ENCODE assay signal across 23 cellular contexts in genomic region chr11:74521666-74522252, GRCh38. TPM values are rescaled to one million over a fixed set of nuclear protein-coding genes. Genes with fewer than 3 reads are reported as not detected.
DNase-seq lines count a peak whose midpoint lies in the region; ATAC-seq and TF ChIP-seq lines count a peak whose summit lies in the region.
"Had no signal": no experiment of that assay in that cellular context is flagged by ENCODE, and none has a peak within 500 bp of the region (broad histone marks: within the 10 kb centered on the region; RNA-seq: fewer than 3 reads in every experiment).

No MANE protein-coding gene starts in this region.

- H3K27me3 Mint-ChIP-seq in activated CD4-positive, alpha-beta T cell treated with anti-CD3 and anti-CD28 coated beads, Interleukin-2, amount 10 ng/mL, durations not matched to agents 24 days and 14 days, result peaks cover 18% of the 10 kb centered on the region
- H3K27me3 Mint-ChIP-seq in stimulated activated naive CD8-positive, alpha-beta T cell treated with anti-CD3 and anti-CD28 coated beads, Interleukin-15, amount 100 ng/mL, for 72 hours, result peaks cover 15% of the 10 kb centered on the region

- peaks cover 5% of the 10 kb centered on the region for H3K9me3 Mint-ChIP-seq in activated CD4-positive, alpha-beta T cell treated with anti-CD3 and anti-CD28 coated beads, Interleukin-2, amount 10 ng/mL, durations not matched to agents 24 days and 14 days
- H3K9me3 Mint-ChIP-seq in stimulated activated naive CD8-positive, alpha-beta T cell treated with anti-CD3 and anti-CD28 coated beads, Interleukin-15, amount 100 ng/mL, for 72 hours, result peaks cover 0 to 7% of the 10 kb centered on the region in 2 donors
- H3K9me3 Mint-ChIP-seq: GM23338, HFFc6 had no signal

- TF ChIP-seq POLR2A in body of pancreas (IDR thresholded peaks at IDR 0.05), result no peak

- no peak overlapping the region for H4K91ac ChIP-seq in trophoblast cell (ENCODE audit: low read depth, low read length)

- peaks cover 2% of the 10 kb centered on the region for H3K79me2 ChIP-seq in trophoblast cell (ENCODE audit: control insufficient read depth, insufficient read depth, low read length, poor library complexity)

- no peak overlapping the region for H3K4me2 ChIP-seq in trophoblast cell (ENCODE audit: low read length)
- H3K4me2 ChIP-seq: BLaER1, GM23338 had no signal

- no peak overlapping the region for H3K4ac ChIP-seq in trophoblast cell (ENCODE audit: low read depth, low read length)

- DNase-seq in activated CD4-positive, alpha-beta T cell treated with anti-CD3 and anti-CD28 coated beads, Interleukin-2, amount 10 ng/mL, durations not matched to agents 24 days and 14 days, result peak; percentile 48
- DNase-seq in activated CD4-positive, alpha-beta T cell treated with anti-CD3 and anti-CD28 coated beads for 48 hours, result no peak
- DNase-seq in body of pancreas, result no peak
- no peak for DNase-seq in trophoblast cell
- no peak for DNase-seq in stimulated activated naive CD8-positive, alpha-beta T cell treated with anti-CD3 and anti-CD28 coated beads, Interleukin-15, amount 100 ng/mL, for 72 hours
- DNase-seq: CD4-positive, CD25-positive, alpha-beta regulatory T cell; CD8-positive, alpha-beta memory T cell; DMS 273 treated with DMSO at 0.1 percent for 48 hours; DMS79; EL; GDM1; H9; HFFc6 had no signal

- no peak overlapping the region for H3K14ac ChIP-seq in trophoblast cell (ENCODE audit: low read length)

- H3K4me1 ChIP-seq in HEK293 (ENCODE audit: control insufficient read depth, insufficient read depth, low read length) (0 out of 2 replicates have a peak, but pooled peaks cover 2% of the 10 kb centered on the region), body of pancreas (no peaks in the 10 kb centered on the region), trophoblast cell (ENCODE audit: control insufficient read depth in 1 of 2, insufficient read depth in 2 of 2, low read length in 2 of 2) (peaks cover 6 to 9% of the 10 kb centered on the region in 2 experiments)
- H3K4me1 ChIP-seq: BLaER1 had no signal

- CTCF ChIA-PET in HEK293 (lab: Yijun Ruan, JAX), result interaction anchor here (0.6 kb wide), 1 partner anchor 17 kb away, joined by 3 read pairs; no protein-coding TSS in a partner anchor

- no peak overlapping the region for H2BK12ac ChIP-seq in trophoblast cell (ENCODE audit: low read length)

- intact Hi-C loops in activated CD4-positive, alpha-beta T cell treated with anti-CD3 and anti-CD28 coated beads, Interleukin-2, amount 10 ng/mL, durations not matched to agents 24 days and 14 days (cut with micrococcal nuclease), result no loop called here
- intact Hi-C loops in body of pancreas (cut with DNase I), result no loop called here

- no peak overlapping the region for H3K18ac ChIP-seq in trophoblast cell (ENCODE audit: low read length)

- H3K36me3 Mint-ChIP-seq in activated CD4-positive, alpha-beta T cell treated with anti-CD3 and anti-CD28 coated beads, Interleukin-2, amount 10 ng/mL, durations not matched to agents 24 days and 14 days (ENCODE audit: low read depth), result no peaks in the 10 kb centered on the region
- H3K36me3 Mint-ChIP-seq: CD4-positive, CD25-positive, alpha-beta regulatory T cell; CD8-positive, alpha-beta memory T cell had no signal

- no peaks in the 10 kb centered on the region for H3K4me1 Mint-ChIP-seq in activated CD4-positive, alpha-beta T cell treated with anti-CD3 and anti-CD28 coated beads, Interleukin-2, amount 10 ng/mL, durations not matched to agents 24 days and 14 days
- H3K4me1 Mint-ChIP-seq in stimulated activated naive CD8-positive, alpha-beta T cell treated with anti-CD3 and anti-CD28 coated beads, Interleukin-15, amount 100 ng/mL, for 72 hours, result no peaks in the 10 kb centered on the region
- H3K4me1 Mint-ChIP-seq: B cell; CD4-positive, CD25-positive, alpha-beta regulatory T cell; CD8-positive, alpha-beta memory T cell; GM23338; H9 had no signal

- peak; percentile 15 for ATAC-seq in body of pancreas
- ATAC-seq in HG02588 (IDR thresholded peaks at IDR 0.05; ENCODE audit: unreplicated experiment), result no peak
- no peak for ATAC-seq in GM18909 (IDR thresholded peaks at IDR 0.05; ENCODE audit: poor library complexity, unreplicated experiment)
- ATAC-seq in stimulated activated naive CD8-positive, alpha-beta T cell treated with anti-CD3 and anti-CD28 coated beads, Interleukin-15, amount 100 ng/mL, for 72 hours, result no peak
- ATAC-seq: GM12878, GM23338, HCT116 had no signal

- no peak overlapping the region for H3K27ac ChIP-seq in HEK293 (ENCODE audit: extremely low read depth, low read depth, low read length)
- peak overlapping the region in 1 of 4 donors; percentile 44 for H3K27ac ChIP-seq in body of pancreas
- H3K27ac ChIP-seq in trophoblast cell (ENCODE audit: low read depth, low read length), result no peak overlapping the region
- H3K27ac ChIP-seq: BLaER1, C4-2B had no signal

- no peak overlapping the region for H2AFZ ChIP-seq in trophoblast cell (ENCODE audit: insufficient read depth, low read length, poor library complexity)
- H2AFZ ChIP-seq: GM23338 had no signal

- H4K8ac ChIP-seq in trophoblast cell (ENCODE audit: low read depth, low read length), result no peak overlapping the region

- H4K12ac ChIP-seq in trophoblast cell (ENCODE audit: low read depth, low read length), result no peak overlapping the region

- no peak overlapping the region for H3K27ac Mint-ChIP-seq in activated CD4-positive, alpha-beta T cell treated with anti-CD3 and anti-CD28 coated beads, Interleukin-2, amount 10 ng/mL, durations not matched to agents 24 days and 14 days
- no peak overlapping the region for H3K27ac Mint-ChIP-seq in stimulated activated naive CD8-positive, alpha-beta T cell treated with anti-CD3 and anti-CD28 coated beads, Interleukin-15, amount 100 ng/mL, for 72 hours
- H3K27ac Mint-ChIP-seq: B cell; CD8-positive, alpha-beta memory T cell; GM23338; H9; HFFc6 had no signal

- H3K4me3 Mint-ChIP-seq in activated CD4-positive, alpha-beta T cell treated with anti-CD3 and anti-CD28 coated beads, Interleukin-2, amount 10 ng/mL, durations not matched to agents 24 days and 14 days, result no peak overlapping the region
- H3K4me3 Mint-ChIP-seq in stimulated activated naive CD8-positive, alpha-beta T cell treated with anti-CD3 and anti-CD28 coated beads, Interleukin-15, amount 100 ng/mL, for 72 hours, result no peak overlapping the region
- H3K4me3 Mint-ChIP-seq: B cell; CD4-positive, CD25-positive, alpha-beta regulatory T cell; CD8-positive, alpha-beta memory T cell; GM23338; H9; HFFc6 had no signal

- no peaks in the 10 kb centered on the region for H3K36me3 ChIP-seq in HEK293 (ENCODE audit: control insufficient read depth in 2 of 2, insufficient read depth in 1 of 2, low read length in 2 of 2)
- H3K36me3 ChIP-seq in body of pancreas (replicated peaks in 1 of 2; ENCODE audit: insufficient read depth in 1 of 2, low read depth in 2 of 2), result no peaks in the 10 kb centered on the region
- H3K36me3 ChIP-seq in trophoblast cell (ENCODE audit: control insufficient read depth in 1 of 2, insufficient read depth in 2 of 2, low read length in 2 of 2), result no peaks in the 10 kb centered on the region
- H3K36me3 ChIP-seq: BLaER1 had no signal

- TF ChIP-seq CTCF in HEK293 (tag by site-specific recombination; IDR thresholded peaks at IDR 0.05) (no peak), body of pancreas (IDR thresholded peaks at IDR 0.05) (no peak)

- no peak overlapping the region for H3K9ac ChIP-seq in trophoblast cell (ENCODE audit: low read length)
- H3K9ac ChIP-seq: BLaER1 had no signal

- no peaks in the 10 kb centered on the region for H3K27me3 ChIP-seq in body of pancreas
- no peaks in the 10 kb centered on the region for H3K27me3 ChIP-seq in trophoblast cell (ENCODE audit: insufficient read depth, low read length)
- H3K27me3 ChIP-seq: BLaER1 had no signal

- 81 to 84% methylated on average over 2 of the region's 2 CpGs for WGBS in body of pancreas, 2 donors
- no CpG with 5 or more reads among the region's 2 CpGs for WGBS in trophoblast cell (ENCODE audit: extremely low coverage, insufficient coverage, insufficient read length)

- peaks cover 7% of the 10 kb centered on the region for H3K79me1 ChIP-seq in trophoblast cell (ENCODE audit: low read length)

- H3K4me3 ChIP-seq in HEK293 (ENCODE audit: low read depth, low read length), result no peak overlapping the region
- H3K4me3 ChIP-seq in body of pancreas, result no peak overlapping the region
- H3K4me3 ChIP-seq in trophoblast cell (ENCODE audit: low read depth, low read length), result no peak overlapping the region
- H3K4me3 ChIP-seq: BLaER1, GM12878, GM23338 had no signal

- peak overlapping the region; percentile 43 for H3K23ac ChIP-seq in trophoblast cell (ENCODE audit: low read length)

- H2BK120ac ChIP-seq in trophoblast cell (ENCODE audit: insufficient read depth, low read length, poor library complexity), result no peak overlapping the region

- POLR2A ChIA-PET in HEK293 (lab: Yijun Ruan, JAX), result no interaction called here

- no peak overlapping the region for H2AK5ac ChIP-seq in trophoblast cell (ENCODE audit: low read length)

- H2BK5ac ChIP-seq in trophoblast cell (ENCODE audit: low read depth, low read length, poor library complexity), result no peak overlapping the region

- H3K9me3 ChIP-seq in HEK293 (ENCODE audit: control insufficient read depth, insufficient read depth, low read depth, low read length) (no peaks in the 10 kb centered on the region), body of pancreas (no peaks in the 10 kb centered on the region), trophoblast cell (ENCODE audit: insufficient read depth, low read depth, low read length) (no peaks in the 10 kb centered on the region)
- H3K9me3 ChIP-seq: BLaER1 had no signal

TF ChIP-seq in HEK293, 187 proteins besides CTCF, POLR2A, EP300 and RAD21:
- TF ChIP-seq ZNF366 (tag by site-specific recombination; conservative IDR thresholded peaks at IDR 0.05) (peak; percentile 78), ZBTB17 (tag by site-specific recombination; IDR thresholded peaks at IDR 0.05) (peak; percentile 89), ZNF692 (tag by site-specific recombination; IDR thresholded peaks at IDR 0.05) (no peak)
TF ChIP-seq in HEK293: peak in this region for 2.

RNA-seq across cellular contexts. Expression of gene LIPT2, which starts 28.2 kb away (rescaled TPM):
- 3.1 and 4.7 TPM in 2 replicates for total RNA-seq in activated CD4-positive, alpha-beta T cell treated with anti-CD3 and anti-CD28 coated beads, Interleukin-2, amount 10 ng/mL, durations not matched to agents 24 days and 14 days
- 10 to 100 TPM in 1 of 2 donors, 1 to 10 TPM in 1; 1.3 to 20.8 TPM for total RNA-seq in body of pancreas
- 4.6 and 5.0 TPM in 2 replicates for polyA plus RNA-seq in trophoblast cell (2013)

RNA-seq across cellular contexts. Expression of gene KCNE3, which starts 54.4 kb away (rescaled TPM):
- total RNA-seq in activated CD4-positive, alpha-beta T cell treated with anti-CD3 and anti-CD28 coated beads, Interleukin-2, amount 10 ng/mL, durations not matched to agents 24 days and 14 days, result not detected in 2 replicates
- 10 to 100 TPM in 1 of 2 donors, 1 to 10 TPM in 1; 7.6 to 10.9 TPM for total RNA-seq in body of pancreas
- polyA plus RNA-seq in trophoblast cell (2013), result 2.4 and 2.7 TPM in 2 replicates
- total RNA-seq: B cell; CD4-positive, CD25-positive, alpha-beta regulatory T cell; GM12878; H4 had no signal
- polyA plus RNA-seq: CD8-positive, alpha-beta memory T cell; GM12878 had no signal
